In the genomic region with DNA sequence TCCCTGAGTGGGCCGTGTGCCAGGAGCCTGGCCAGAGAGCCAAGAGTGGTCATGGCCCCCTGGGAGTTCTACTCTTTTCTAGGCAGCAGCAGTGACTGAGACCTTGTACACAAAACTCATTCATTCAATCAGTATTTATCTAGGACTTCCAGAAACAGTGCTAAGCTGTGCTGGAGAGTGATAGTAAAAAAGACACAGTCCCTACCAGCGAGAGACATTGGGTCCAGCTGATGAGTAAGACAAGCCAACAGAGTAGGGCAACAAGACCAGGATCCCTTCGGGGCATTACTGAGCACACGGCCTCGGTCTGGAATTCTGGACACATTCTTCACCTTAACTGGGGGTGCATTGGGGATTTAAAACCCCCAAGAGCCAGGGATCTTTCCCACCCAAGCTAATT, we compare ENCODE assay signal across 1 cellular context.
TF ChIP-seq lines count a peak whose summit lies in the region.

No MANE protein-coding gene starts in this region.

TF ChIP-seq in K562, 482 proteins besides CTCF, POLR2A, EP300 and RAD21 (continued from another document and continues in another):
- TF ChIP-seq ERF (CRISPR knock-in tag; IDR thresholded peaks at IDR 0.05), result no peak
- TF ChIP-seq MAFF (IDR thresholded peaks at IDR 0.05; ENCODE audit: low read length), result no peak
- TF ChIP-seq NFATC3 (IDR thresholded peaks at IDR 0.05), result no peak
- peak; percentile 80 for TF ChIP-seq CBFA2T2 (conservative IDR thresholded peaks at IDR 0.05)
- no peak for TF ChIP-seq POLR2B (IDR thresholded peaks at IDR 0.05; ENCODE audit: low read depth, partially characterized antibody)
- no peak for TF ChIP-seq DNMT1 (IDR thresholded peaks at IDR 0.05)
- TF ChIP-seq ZNF707 (CRISPR knock-in tag; conservative IDR thresholded peaks at IDR 0.05), result no peak
- peak; percentile 67; the same call in 1 of the 2 replicates for TF ChIP-seq SMARCA4 (IDR thresholded peaks at IDR 0.05)
- TF ChIP-seq KAT2B (IDR thresholded peaks at IDR 0.05; ENCODE audit: low read depth, low read length), result no peak
- TF ChIP-seq ZNF253 (CRISPR knock-in tag; conservative IDR thresholded peaks at IDR 0.05), result no peak
- TF ChIP-seq TAF9B (IDR thresholded peaks at IDR 0.05; ENCODE audit: partially characterized antibody), result no peak
- no peak for TF ChIP-seq COPS2 (conservative IDR thresholded peaks at IDR 0.05)
- TF ChIP-seq ZNF764 (CRISPR knock-in tag; IDR thresholded peaks at IDR 0.05; ENCODE audit: low read depth), result no peak
- TF ChIP-seq MECOM (CRISPR knock-in tag; IDR thresholded peaks at IDR 0.05), result no peak
- TF ChIP-seq CTBP1 (IDR thresholded peaks at IDR 0.05; ENCODE audit: borderline replicate concordance), result peak; percentile 10; the same call in 1 of the 2 replicates
- TF ChIP-seq PHF20 (IDR thresholded peaks at IDR 0.05; ENCODE audit: partially characterized antibody), result no peak
- TF ChIP-seq RBFOX2 (IDR thresholded peaks at IDR 0.05; ENCODE audit: low read depth, low read length), result no peak
- no peak for TF ChIP-seq MGA (IDR thresholded peaks at IDR 0.05)
- peak; percentile 92 for TF ChIP-seq TAL1 (IDR thresholded peaks at IDR 0.05)
- TF ChIP-seq, protein P1, sequence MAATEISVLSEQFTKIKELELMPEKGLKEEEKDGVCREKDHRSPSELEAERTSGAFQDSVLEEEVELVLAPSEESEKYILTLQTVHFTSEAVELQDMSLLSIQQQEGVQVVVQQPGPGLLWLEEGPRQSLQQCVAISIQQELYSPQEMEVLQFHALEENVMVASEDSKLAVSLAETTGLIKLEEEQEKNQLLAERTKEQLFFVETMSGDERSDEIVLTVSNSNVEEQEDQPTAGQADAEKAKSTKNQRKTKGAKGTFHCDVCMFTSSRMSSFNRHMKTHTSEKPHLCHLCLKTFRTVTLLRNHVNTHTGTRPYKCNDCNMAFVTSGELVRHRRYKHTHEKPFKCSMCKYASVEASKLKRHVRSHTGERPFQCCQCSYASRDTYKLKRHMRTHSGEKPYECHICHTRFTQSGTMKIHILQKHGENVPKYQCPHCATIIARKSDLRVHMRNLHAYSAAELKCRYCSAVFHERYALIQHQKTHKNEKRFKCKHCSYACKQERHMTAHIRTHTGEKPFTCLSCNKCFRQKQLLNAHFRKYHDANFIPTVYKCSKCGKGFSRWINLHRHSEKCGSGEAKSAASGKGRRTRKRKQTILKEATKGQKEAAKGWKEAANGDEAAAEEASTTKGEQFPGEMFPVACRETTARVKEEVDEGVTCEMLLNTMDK (IDR thresholded peaks at IDR 0.05; ENCODE audit: borderline replicate concordance, insufficient read depth, low read depth, low read length, poor library complexity, severe bottlenecking), result no peak
- TF ChIP-seq, protein P2, sequence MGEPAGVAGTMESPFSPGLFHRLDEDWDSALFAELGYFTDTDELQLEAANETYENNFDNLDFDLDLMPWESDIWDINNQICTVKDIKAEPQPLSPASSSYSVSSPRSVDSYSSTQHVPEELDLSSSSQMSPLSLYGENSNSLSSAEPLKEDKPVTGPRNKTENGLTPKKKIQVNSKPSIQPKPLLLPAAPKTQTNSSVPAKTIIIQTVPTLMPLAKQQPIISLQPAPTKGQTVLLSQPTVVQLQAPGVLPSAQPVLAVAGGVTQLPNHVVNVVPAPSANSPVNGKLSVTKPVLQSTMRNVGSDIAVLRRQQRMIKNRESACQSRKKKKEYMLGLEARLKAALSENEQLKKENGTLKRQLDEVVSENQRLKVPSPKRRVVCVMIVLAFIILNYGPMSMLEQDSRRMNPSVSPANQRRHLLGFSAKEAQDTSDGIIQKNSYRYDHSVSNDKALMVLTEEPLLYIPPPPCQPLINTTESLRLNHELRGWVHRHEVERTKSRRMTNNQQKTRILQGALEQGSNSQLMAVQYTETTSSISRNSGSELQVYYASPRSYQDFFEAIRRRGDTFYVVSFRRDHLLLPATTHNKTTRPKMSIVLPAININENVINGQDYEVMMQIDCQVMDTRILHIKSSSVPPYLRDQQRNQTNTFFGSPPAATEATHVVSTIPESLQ (CRISPR knock-in tag; IDR thresholded peaks at IDR 0.05), result no peak
- no peak for TF ChIP-seq ZBED1 (IDR thresholded peaks at IDR 0.05)
- TF ChIP-seq DIDO1 (tag; IDR thresholded peaks at IDR 0.05; ENCODE audit: low read depth), result no peak
- TF ChIP-seq, protein P3, sequence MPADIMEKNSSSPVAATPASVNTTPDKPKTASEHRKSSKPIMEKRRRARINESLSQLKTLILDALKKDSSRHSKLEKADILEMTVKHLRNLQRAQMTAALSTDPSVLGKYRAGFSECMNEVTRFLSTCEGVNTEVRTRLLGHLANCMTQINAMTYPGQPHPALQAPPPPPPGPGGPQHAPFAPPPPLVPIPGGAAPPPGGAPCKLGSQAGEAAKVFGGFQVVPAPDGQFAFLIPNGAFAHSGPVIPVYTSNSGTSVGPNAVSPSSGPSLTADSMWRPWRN (IDR thresholded peaks at IDR 0.05; ENCODE audit: low read depth), result no peak
- TF ChIP-seq HMBOX1 (IDR thresholded peaks at IDR 0.05), result no peak
- TF ChIP-seq EWSR1 (IDR thresholded peaks at IDR 0.05; ENCODE audit: borderline replicate concordance, low read depth, partially characterized antibody), result no peak
- TF ChIP-seq JUND (IDR thresholded peaks at IDR 0.05; ENCODE audit: borderline replicate concordance, low read depth, low read length), result peak; percentile 54
- TF ChIP-seq JUND (tag; IDR thresholded peaks at IDR 0.05; ENCODE audit: borderline replicate concordance, low read depth, low read length), result peak; percentile 45; the same call in 1 of the 3 replicates
- TF ChIP-seq REST (CRISPR knock-in tag; IDR thresholded peaks at IDR 0.05; ENCODE audit: low read depth), result no peak
- TF ChIP-seq, protein P4, sequence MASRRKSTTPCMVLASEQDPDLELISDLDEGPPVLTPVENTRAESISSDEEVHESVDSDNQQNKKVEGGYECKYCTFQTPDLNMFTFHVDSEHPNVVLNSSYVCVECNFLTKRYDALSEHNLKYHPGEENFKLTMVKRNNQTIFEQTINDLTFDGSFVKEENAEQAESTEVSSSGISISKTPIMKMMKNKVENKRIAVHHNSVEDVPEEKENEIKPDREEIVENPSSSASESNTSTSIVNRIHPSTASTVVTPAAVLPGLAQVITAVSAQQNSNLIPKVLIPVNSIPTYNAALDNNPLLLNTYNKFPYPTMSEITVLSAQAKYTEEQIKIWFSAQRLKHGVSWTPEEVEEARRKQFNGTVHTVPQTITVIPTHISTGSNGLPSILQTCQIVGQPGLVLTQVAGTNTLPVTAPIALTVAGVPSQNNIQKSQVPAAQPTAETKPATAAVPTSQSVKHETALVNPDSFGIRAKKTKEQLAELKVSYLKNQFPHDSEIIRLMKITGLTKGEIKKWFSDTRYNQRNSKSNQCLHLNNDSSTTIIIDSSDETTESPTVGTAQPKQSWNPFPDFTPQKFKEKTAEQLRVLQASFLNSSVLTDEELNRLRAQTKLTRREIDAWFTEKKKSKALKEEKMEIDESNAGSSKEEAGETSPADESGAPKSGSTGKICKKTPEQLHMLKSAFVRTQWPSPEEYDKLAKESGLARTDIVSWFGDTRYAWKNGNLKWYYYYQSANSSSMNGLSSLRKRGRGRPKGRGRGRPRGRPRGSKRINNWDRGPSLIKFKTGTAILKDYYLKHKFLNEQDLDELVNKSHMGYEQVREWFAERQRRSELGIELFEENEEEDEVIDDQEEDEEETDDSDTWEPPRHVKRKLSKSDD (conservative IDR thresholded peaks at IDR 0.05; ENCODE audit: low read length), result no peak
- 0 out of 2 replicates have a peak, but pooled peaks have one; percentile 10 for TF ChIP-seq CREB1 (IDR thresholded peaks at IDR 0.05)
- no peak for TF ChIP-seq CREB1 (CRISPR knock-in tag; IDR thresholded peaks at IDR 0.05)
- peak; percentile 85 for TF ChIP-seq GATA2 (CRISPR knock-in tag; IDR thresholded peaks at IDR 0.05)
